Comparison of ENCODE assay signal across 20 cellular contexts in the genomic region with DNA sequence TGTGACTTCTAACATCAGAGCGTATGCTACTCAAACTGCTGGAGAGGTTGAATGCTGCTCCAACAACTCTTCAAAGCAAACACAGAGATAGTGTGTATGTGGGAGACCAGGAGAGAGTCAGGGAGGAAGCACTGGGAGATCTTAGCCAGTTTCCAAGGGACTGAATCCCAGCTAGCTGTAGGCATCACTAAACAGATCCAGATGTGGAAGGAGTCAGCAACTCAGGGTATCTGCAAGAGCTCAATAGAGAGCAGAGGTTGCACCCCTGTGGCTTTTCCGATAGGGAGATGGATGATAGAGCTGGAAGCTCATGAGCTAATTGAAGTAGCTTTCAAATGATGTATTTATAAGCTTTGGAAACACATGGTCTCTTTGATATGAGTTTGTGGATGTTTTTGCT.
DNase-seq lines count a peak whose midpoint lies in the region; ATAC-seq and TF ChIP-seq lines count a peak whose summit lies in the region.
"Had no signal": no experiment of that assay in that cellular context is flagged by ENCODE, and none has a peak within 500 bp of the region (broad histone marks: within the 10 kb centered on the region; RNA-seq: fewer than 3 reads in every experiment).

No MANE protein-coding gene starts in this region.

- H3K4ac ChIP-seq in mesenchymal stem cell (ENCODE audit: low read depth in 1 of 2, low read length in 2 of 2) = no peak overlapping the region

- H3K4me1 ChIP-seq in A673 (ENCODE audit: insufficient read depth, low read length, poor library complexity, severe bottlenecking) = peaks cover 3% of the 10 kb centered on the region
- H3K4me1 ChIP-seq in mesenchymal stem cell (ENCODE audit: control insufficient read depth, insufficient read depth, low read depth, low read length) = no peaks in the 10 kb centered on the region

- H2BK15ac ChIP-seq in mesenchymal stem cell (ENCODE audit: low read depth, poor library complexity, severe bottlenecking) = no peak overlapping the region

- no peak overlapping the region for H3K23ac ChIP-seq in mesenchymal stem cell (ENCODE audit: low read length in 2 of 2)

- no peak overlapping the region for H2BK120ac ChIP-seq in mesenchymal stem cell (ENCODE audit: low read depth, low read length)

- H2BK5ac ChIP-seq in mesenchymal stem cell (ENCODE audit: low read depth, low read length, poor library complexity, severe bottlenecking) = no peak overlapping the region

- POLR2A ChIA-PET in A673 (lab: Charles Lee; ENCODE audit: low non-redundant PET) = interaction anchor here (0.6 kb wide), 1 partner anchor 120 kb away, joined by 3 read pairs; no protein-coding TSS in a partner anchor

- no peak overlapping the region for H2AFZ ChIP-seq in mesenchymal stem cell (ENCODE audit: low read depth, low read length)
- H2AFZ ChIP-seq: GM23338 had no signal

- no peaks in the 10 kb centered on the region for H3K27me3 ChIP-seq in A673 (replicated peaks; ENCODE audit: insufficient read depth, low read depth, low read length, poor library complexity)
- no peaks in the 10 kb centered on the region for H3K27me3 ChIP-seq in mesenchymal stem cell (ENCODE audit: control insufficient read depth in 1 of 2, insufficient read depth in 1 of 2, low read length in 2 of 2)
- H3K27me3 ChIP-seq: thyroid gland had no signal

- H4K8ac ChIP-seq in mesenchymal stem cell (ENCODE audit: low read length) = no peak overlapping the region

- WGBS in mesenchymal stem cell = 95% methylated on average over 2 of the region's 2 CpGs

- no TSS peak for BruUV-seq in A673 (replicated peaks; lab: Mats Ljungman, UMichigan)

- no peak for ATAC-seq in HG02981 (IDR thresholded peaks at IDR 0.05; ENCODE audit: unreplicated experiment)
- ATAC-seq: GM23338, HepG2, left lobe of liver, natural killer cell had no signal

- H2BK12ac ChIP-seq in mesenchymal stem cell (ENCODE audit: low read length in 2 of 2) = no peak overlapping the region

- H3K9ac ChIP-seq in mesenchymal stem cell (ENCODE audit: low read length) = peak overlapping the region; percentile 28

- no peak for TF ChIP-seq CTCF in A673 (conservative IDR thresholded peaks at IDR 0.05; ENCODE audit: low read depth, low read length)
- no peak for TF ChIP-seq CTCF in astrocyte of the spinal cord (IDR thresholded peaks at IDR 0.05; ENCODE audit: low read depth, low read length)

- H3K79me1 ChIP-seq in mesenchymal stem cell (replicated peaks; ENCODE audit: low read length, poor library complexity, severe bottlenecking) = no peaks in the 10 kb centered on the region

- H3K9me3 ChIP-seq in A673 (ENCODE audit: low read depth, low read length, poor library complexity, severe bottlenecking) (no peaks in the 10 kb centered on the region), mesenchymal stem cell (ENCODE audit: control insufficient read depth, low read length) (no peaks in the 10 kb centered on the region)
- H3K9me3 ChIP-seq: thyroid gland had no signal

- H3K27ac ChIP-seq in A673 (ENCODE audit: low read depth, low read length, poor library complexity, severe bottlenecking) (no peak overlapping the region), mesenchymal stem cell (ENCODE audit: low read length, poor library complexity, severe bottlenecking) (no peak overlapping the region)

- DNase-seq in A673 (ENCODE audit: low spot score) (peak; percentile 27), GM04503 (ENCODE audit: low read depth) (peak; percentile 63), astrocyte of the spinal cord (ENCODE audit: low read depth, low spot score) (peak; percentile 71), mesenchymal stem cell (no peak), DMS 273 treated with DMSO at 0.1 percent for 48 hours (lab: John Stamatoyannopoulos, UW) (no peak), NCI-H446 (lab: John Stamatoyannopoulos, UW) (no peak), SKM-1 treated with dmso at 0.1 percent for 144 hours (lab: John Stamatoyannopoulos, UW; ENCODE audit: unreplicated experiment) (no peak)
- DNase-seq: activated CD4-positive, alpha-beta T cell treated with anti-CD3 and anti-CD28 coated beads for 48 hours; activated naive CD8-positive, alpha-beta T cell treated with anti-CD3 and anti-CD28 coated beads for 36 hours; activated T-cell treated with anti-CD3 and anti-CD28 coated beads, Interleukin-2, amount 50 U/mL, for 1 hour; natural killer cell; NCI-H2081 treated with DMSO at 0.1 percent for 48 hours; NCI-H774; retina; stimulated activated CD4-positive, alpha-beta T cell treated with anti-CD3 and anti-CD28 coated beads, Interleukin-2, amount 100 ng/mL, for 24 hours had no signal

- no peak overlapping the region for H4K91ac ChIP-seq in mesenchymal stem cell (ENCODE audit: low read length)

- CTCF ChIA-PET in A673 (lab: Charles Lee) = no interaction called here

- H3K18ac ChIP-seq in mesenchymal stem cell (ENCODE audit: low read depth in 1 of 2, low read length in 2 of 2) = peak overlapping the region in 1 of 2 experiments; percentile 33

- H3K4me2 ChIP-seq in mesenchymal stem cell (ENCODE audit: low read length, poor library complexity, severe bottlenecking) = no peak overlapping the region
- H3K4me2 ChIP-seq: GM23338 had no signal

- intact Hi-C loops in A673 (cut with micrococcal nuclease; ENCODE audit: unreplicated experiment) = no loop called here

- no peak overlapping the region for H2AK5ac ChIP-seq in mesenchymal stem cell (ENCODE audit: low read length, severe bottlenecking)

- H3K4me3 ChIP-seq in A673 (ENCODE audit: low read depth, low read length, poor library complexity, severe bottlenecking) = no peak overlapping the region
- H3K4me3 ChIP-seq in astrocyte of the spinal cord (ENCODE audit: low read depth, low read length) = no peak overlapping the region
- H3K4me3 ChIP-seq in mesenchymal stem cell (ENCODE audit: insufficient read depth in 1 of 2, low read depth in 1 of 2, low read length in 2 of 2) = no peak overlapping the region
- H3K4me3 ChIP-seq: GM23338, thyroid gland had no signal

- in situ Hi-C loops in astrocyte of the spinal cord (cut with HindIII; ENCODE audit: low sequenced_read_pairs) = no loop called here

- H3K36me3 ChIP-seq in A673 (ENCODE audit: insufficient read depth, low read length, poor library complexity, severe bottlenecking) (no peaks in the 10 kb centered on the region), mesenchymal stem cell (ENCODE audit: control insufficient read depth in 1 of 2, insufficient read depth in 2 of 2, low read depth in 1 of 2, low read length in 2 of 2) (no peaks in the 10 kb centered on the region)
- H3K36me3 ChIP-seq: thyroid gland had no signal

- H3K14ac ChIP-seq in mesenchymal stem cell (ENCODE audit: low read length in 2 of 2) = no peak overlapping the region

Comparison
In these comparisons a context has a peak if more than half of its experiments do, and no peak if none do; other contexts are left out.
1. DNase-seq: peak in A673 (single experiment), GM04503 (single experiment) and astrocyte of the spinal cord (single experiment); none in mesenchymal stem cell (single experiment), DMS 273 treated with DMSO at 0.1 percent for 48 hours (single experiment), NCI-H446 (0 of 2) and SKM-1 treated with dmso at 0.1 percent for 144 hours (single experiment).